ENCODE assay signal across 1 cellular context in genomic region chr1:223102797-223103533, GRCh38.
TF ChIP-seq lines count a peak whose summit lies in the region.

No MANE protein-coding gene starts in this region.

TF ChIP-seq in HEK293, 187 proteins besides CTCF, POLR2A, EP300 and RAD21 (continued from another document and continues in another):
- TF ChIP-seq PRDM2 (tag by site-specific recombination; IDR thresholded peaks at IDR 0.05; ENCODE audit: borderline replicate concordance) (no peak), ZNF785 (tag by site-specific recombination; IDR thresholded peaks at IDR 0.05) (no peak), ZNF629 (tag by site-specific recombination; IDR thresholded peaks at IDR 0.05) (peak; percentile 94), KLF7 (tag by site-specific recombination; IDR thresholded peaks at IDR 0.05; ENCODE audit: borderline replicate concordance) (no peak), ZNF23 (tag by site-specific recombination; IDR thresholded peaks at IDR 0.05; ENCODE audit: borderline replicate concordance) (no peak), ZNF513 (tag by site-specific recombination; IDR thresholded peaks at IDR 0.05) (no peak), BCL11B (tag by site-specific recombination; IDR thresholded peaks at IDR 0.05; ENCODE audit: low read depth) (no peak), ZNF473 (tag by site-specific recombination; IDR thresholded peaks at IDR 0.05) (no peak), ZNF843 (tag by site-specific recombination; IDR thresholded peaks at IDR 0.05) (no peak), ZFP41 (tag by site-specific recombination; IDR thresholded peaks at IDR 0.05; ENCODE audit: borderline replicate concordance) (no peak), ZBTB49 (tag by site-specific recombination; IDR thresholded peaks at IDR 0.05; ENCODE audit: low read depth) (no peak), ZNF133 (tag by site-specific recombination; IDR thresholded peaks at IDR 0.05) (no peak), ATF2 (tag by site-specific recombination; IDR thresholded peaks at IDR 0.05; ENCODE audit: low read depth) (peak; percentile 97), KLF8 (tag by site-specific recombination; IDR thresholded peaks at IDR 0.05) (no peak), ZNF214 (tag by site-specific recombination; IDR thresholded peaks at IDR 0.05; ENCODE audit: borderline replicate concordance) (no peak), ZNF223 (tag by site-specific recombination; IDR thresholded peaks at IDR 0.05) (no peak), ZNF660 (tag by site-specific recombination; IDR thresholded peaks at IDR 0.05) (peak; percentile 68), ZNF596 (tag by site-specific recombination; IDR thresholded peaks at IDR 0.05) (no peak), ZFP37 (tag by site-specific recombination; IDR thresholded peaks at IDR 0.05) (0 out of 2 replicates have a peak, but pooled peaks have one; percentile 40), ZSCAN4 (tag by site-specific recombination; IDR thresholded peaks at IDR 0.05) (no peak), ZFP69B (tag by site-specific recombination; IDR thresholded peaks at IDR 0.05) (peak; percentile 97), ZNF658 (tag by site-specific recombination; IDR thresholded peaks at IDR 0.05) (no peak), ZNF510 (tag by site-specific recombination; IDR thresholded peaks at IDR 0.05; ENCODE audit: insufficient replicate concordance) (no peak), SP7 (tag by site-specific recombination; IDR thresholded peaks at IDR 0.05) (peak; percentile 71; the same call in 1 of the 2 replicates), YY1 (tag by site-specific recombination; IDR thresholded peaks at IDR 0.05) (no peak), ZNF585B (tag by site-specific recombination; IDR thresholded peaks at IDR 0.05) (no peak), ZEB2 (tag by site-specific recombination; IDR thresholded peaks at IDR 0.05) (0 out of 2 replicates have a peak, but pooled peaks have one; percentile 23), REST (tag by site-specific recombination; IDR thresholded peaks at IDR 0.05) (no peak), ZNF114 (tag by site-specific recombination; IDR thresholded peaks at IDR 0.05) (no peak), ZNF501 (tag by site-specific recombination; IDR thresholded peaks at IDR 0.05) (no peak), TRIM28 (IDR thresholded peaks at IDR 0.05; ENCODE audit: borderline replicate concordance, low read length) (peak; percentile 94), GFI1B (tag by site-specific recombination; IDR thresholded peaks at IDR 0.05) (no peak), ZBTB17 (tag by site-specific recombination; IDR thresholded peaks at IDR 0.05) (peak; percentile 74), ZBTB7A (tag by site-specific recombination; IDR thresholded peaks at IDR 0.05; ENCODE audit: low read depth) (no peak), MZF1 (tag by site-specific recombination; IDR thresholded peaks at IDR 0.05; ENCODE audit: borderline replicate concordance) (peak; percentile 73; the same call in 1 of the 2 replicates), ZIC2 (tag by site-specific recombination; IDR thresholded peaks at IDR 0.05) (peak; percentile 60), ZNF639 (tag by site-specific recombination; IDR thresholded peaks at IDR 0.05) (0 out of 2 replicates have a peak, but pooled peaks have one; percentile 44), OVOL3 (tag by site-specific recombination; IDR thresholded peaks at IDR 0.05) (no peak), PATZ1 (tag by site-specific recombination; IDR thresholded peaks at IDR 0.05) (peak; percentile 89), ZNF132 (tag by site-specific recombination; IDR thresholded peaks at IDR 0.05; ENCODE audit: borderline replicate concordance) (no peak)
